1 cellular context compared by ENCODE assay signal in the genomic region with DNA sequence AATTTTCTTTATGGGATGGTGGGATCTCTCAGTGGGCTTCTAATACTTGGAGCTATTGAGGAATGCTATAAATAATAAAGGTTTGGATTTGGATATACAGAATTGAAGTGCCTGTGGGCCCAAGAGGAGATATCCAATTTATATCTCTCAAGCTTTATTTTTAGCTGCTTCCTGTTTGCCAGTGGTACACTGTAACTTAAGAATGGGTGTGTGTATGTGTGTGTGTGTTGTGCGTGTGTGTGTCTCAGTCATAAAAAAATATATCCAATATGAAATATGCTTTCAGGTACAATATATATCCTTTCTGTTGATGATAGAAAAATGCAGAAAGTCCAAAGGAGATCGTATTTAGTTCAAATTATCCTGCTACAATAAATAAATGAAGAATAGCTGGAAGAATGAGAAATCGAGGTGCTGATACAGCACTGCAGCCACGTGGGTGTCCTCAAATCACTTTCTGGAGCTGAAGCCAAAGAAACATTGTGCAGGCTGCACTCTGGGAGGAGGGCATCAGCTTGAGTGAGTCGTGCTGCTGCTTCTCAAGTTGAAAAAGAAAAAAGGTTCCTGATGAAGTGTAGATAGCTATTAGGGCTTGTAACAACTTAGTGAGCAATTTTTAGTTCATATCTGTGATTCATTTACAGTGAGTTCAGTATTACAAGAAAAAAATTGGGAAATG.
A peak's percentile ranks its signal among the peaks of the same experiment; 100 is the strongest.
TF ChIP-seq lines count a peak whose summit lies in the region.

No MANE protein-coding gene starts in this region.

TF ChIP-seq in HEK293, 187 proteins besides CTCF, POLR2A, EP300 and RAD21 (continued from another document):
- peak; percentile 69 for TF ChIP-seq ZSCAN4 (tag by site-specific recombination; IDR thresholded peaks at IDR 0.05)
- TF ChIP-seq ZBTB1 (tag by site-specific recombination; IDR thresholded peaks at IDR 0.05), result no peak
- no peak for TF ChIP-seq ZNF426 (tag by site-specific recombination; IDR thresholded peaks at IDR 0.05)
- TF ChIP-seq, protein P1, sequence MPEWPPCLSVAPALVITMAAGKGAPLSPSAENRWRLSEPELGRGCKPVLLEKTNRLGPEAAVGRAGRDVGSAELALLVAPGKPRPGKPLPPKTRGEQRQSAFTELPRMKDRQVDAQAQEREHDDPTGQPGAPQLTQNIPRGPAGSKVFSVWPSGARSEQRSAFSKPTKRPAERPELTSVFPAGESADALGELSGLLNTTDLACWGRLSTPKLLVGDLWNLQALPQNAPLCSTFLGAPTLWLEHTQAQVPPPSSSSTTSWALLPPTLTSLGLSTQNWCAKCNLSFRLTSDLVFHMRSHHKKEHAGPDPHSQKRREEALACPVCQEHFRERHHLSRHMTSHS (tag by site-specific recombination; IDR thresholded peaks at IDR 0.05), result no peak
- TF ChIP-seq ZNF112 (tag by site-specific recombination; IDR thresholded peaks at IDR 0.05), result no peak
- TF ChIP-seq, protein P2, sequence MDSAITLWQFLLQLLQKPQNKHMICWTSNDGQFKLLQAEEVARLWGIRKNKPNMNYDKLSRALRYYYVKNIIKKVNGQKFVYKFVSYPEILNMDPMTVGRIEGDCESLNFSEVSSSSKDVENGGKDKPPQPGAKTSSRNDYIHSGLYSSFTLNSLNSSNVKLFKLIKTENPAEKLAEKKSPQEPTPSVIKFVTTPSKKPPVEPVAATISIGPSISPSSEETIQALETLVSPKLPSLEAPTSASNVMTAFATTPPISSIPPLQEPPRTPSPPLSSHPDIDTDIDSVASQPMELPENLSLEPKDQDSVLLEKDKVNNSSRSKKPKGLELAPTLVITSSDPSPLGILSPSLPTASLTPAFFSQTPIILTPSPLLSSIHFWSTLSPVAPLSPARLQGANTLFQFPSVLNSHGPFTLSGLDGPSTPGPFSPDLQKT (IDR thresholded peaks at IDR 0.05; ENCODE audit: borderline replicate concordance, low read depth, low read length), result no peak
- TF ChIP-seq SETDB1 (IDR thresholded peaks at IDR 0.05; ENCODE audit: insufficient read length, low read length), result peak; percentile 41
- TF ChIP-seq ZBTB17 (tag by site-specific recombination; IDR thresholded peaks at IDR 0.05), result 0 out of 2 replicates have a peak, but pooled peaks have one; percentile 20
- no peak for TF ChIP-seq ZNF211 (tag by site-specific recombination; IDR thresholded peaks at IDR 0.05; ENCODE audit: low read depth)
- no peak for TF ChIP-seq ZNF24 (tag by site-specific recombination; IDR thresholded peaks at IDR 0.05)
- no peak for TF ChIP-seq ZNF280D (tag by site-specific recombination; IDR thresholded peaks at IDR 0.05)
- 0 out of 2 replicates have a peak, but pooled peaks have one; percentile 8 for TF ChIP-seq ZXDB (tag by site-specific recombination; IDR thresholded peaks at IDR 0.05)
- no peak for TF ChIP-seq ZBTB20 (tag by site-specific recombination; IDR thresholded peaks at IDR 0.05)
- no peak for TF ChIP-seq WT1 (tag by site-specific recombination; IDR thresholded peaks at IDR 0.05)
- no peak for TF ChIP-seq ZNF366 (tag by site-specific recombination; conservative IDR thresholded peaks at IDR 0.05)
- no peak for TF ChIP-seq HOXA7 (CRISPR knock-in tag; IDR thresholded peaks at IDR 0.05; ENCODE audit: borderline replicate concordance)
- TF ChIP-seq GFI1B (tag by site-specific recombination; IDR thresholded peaks at IDR 0.05), result no peak
- no peak for TF ChIP-seq YY1 (tag by site-specific recombination; IDR thresholded peaks at IDR 0.05)
- TF ChIP-seq FEZF1 (tag by site-specific recombination; IDR thresholded peaks at IDR 0.05), result no peak
